In the genomic region with DNA sequence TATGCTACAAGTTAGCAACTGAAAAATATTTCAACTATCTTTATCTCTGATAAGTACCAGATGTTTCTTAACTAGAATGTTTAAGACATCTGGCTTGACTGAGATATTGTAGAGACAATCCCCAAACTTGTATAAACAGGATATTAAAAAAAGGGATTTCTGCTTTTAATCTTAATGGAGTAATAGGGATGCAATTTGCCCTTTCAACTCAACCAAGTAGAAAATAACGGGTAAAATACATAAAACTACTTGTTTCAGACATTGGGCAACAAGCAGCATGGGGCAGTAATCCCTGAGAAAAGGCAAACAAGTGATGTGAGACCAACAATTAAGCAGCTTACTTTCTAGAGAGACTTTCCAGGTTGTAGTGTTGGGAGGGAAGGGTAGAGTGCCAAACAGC, we compare ENCODE assay signal across 20 cellular contexts. TPM values are rescaled to one million over a fixed set of nuclear protein-coding genes. Genes with fewer than 3 reads are reported as not detected.
A peak's percentile ranks its signal among the peaks of the same experiment; 100 is the strongest.
DNase-seq lines count a peak whose midpoint lies in the region; ATAC-seq and TF ChIP-seq lines count a peak whose summit lies in the region.
"Had no signal": no experiment of that assay in that cellular context is flagged by ENCODE, and none has a peak within 500 bp of the region (broad histone marks: within the 10 kb centered on the region; RNA-seq: fewer than 3 reads in every experiment).

No MANE protein-coding gene starts in this region.

- in situ Hi-C loops in KBM-7 (cut with MboI; ENCODE audit: low pct_unique_long_range_greater_than_20kb, low sequenced_read_pairs) = no loop called here

- intact Hi-C loops in left cardiac atrium (cut with DNase I) = no loop called here

- ATAC-seq in HG02840 (IDR thresholded peaks at IDR 0.05; ENCODE audit: low FRiP score, unreplicated experiment) = no peak
- ATAC-seq in GM19328 (IDR thresholded peaks at IDR 0.05; ENCODE audit: unreplicated experiment) = no peak
- no peak for ATAC-seq in left cardiac atrium
- ATAC-seq: A549 had no signal

- TF ChIP-seq CTCF in AG10803 (conservative IDR thresholded peaks at IDR 0.05; ENCODE audit: low read length) = no peak
- no peak for TF ChIP-seq CTCF in HFF-Myc (IDR thresholded peaks at IDR 0.05; ENCODE audit: low read depth, low read length, missing control alignments)
- TF ChIP-seq CTCF in fibroblast of the aortic adventitia (IDR thresholded peaks at IDR 0.05; ENCODE audit: insufficient read depth, low read length) = no peak

- peak; percentile 73 for DNase-seq in AG10803 (ENCODE audit: low read depth)
- DNase-seq in HFF-Myc (ENCODE audit: extremely low read depth, low read depth) = peak; percentile 43
- DNase-seq in dedifferentiated amniotic fluid mesenchymal stem cell (ENCODE audit: extremely low spot score) = peak; percentile 21
- peak; percentile 85 for DNase-seq in fibroblast of the aortic adventitia (ENCODE audit: low read depth)
- DNase-seq in KBM-7 = no peak
- no peak for DNase-seq in left cardiac atrium
- DNase-seq: Caco-2; CD4-positive, CD25-positive, alpha-beta regulatory T cell; DMS153; GOT3; MV-4-11; NCI-H1417; NCI-H2029; NCI-H2171; NCI-H446; OCI-M1; SJCRH30 had no signal

- H3K4me3 ChIP-seq in AG10803 (ENCODE audit: low read length) (no peak overlapping the region), HFF-Myc (replicated peaks; ENCODE audit: low read depth, low read length) (no peak overlapping the region), fibroblast of the aortic adventitia (ENCODE audit: low read depth, low read length) (no peak overlapping the region)
- H3K4me3 ChIP-seq: A549, SJCRH30 had no signal

RNA-seq across cellular contexts. Expression of a gene that starts 9.4 kb away (rescaled TPM):
- 13.0 and 21.8 TPM in 2 replicates for total RNA-seq in fibroblast of the aortic adventitia (ENCODE audit: low replicate concordance)
- total RNA-seq in left cardiac atrium = 1 to 10 TPM; 3.4 to 3.8 TPM
- total RNA-seq: Caco-2; CD4-positive, CD25-positive, alpha-beta regulatory T cell had no signal

RNA-seq across cellular contexts. Expression of a gene that starts 35.0 kb away (rescaled TPM):
- not detected in 2 replicates for total RNA-seq in fibroblast of the aortic adventitia (ENCODE audit: low replicate concordance)
- total RNA-seq in left cardiac atrium = not detected
- total RNA-seq: Caco-2; CD4-positive, CD25-positive, alpha-beta regulatory T cell; SJCRH30 had no signal

Comparison
In these comparisons a context has a peak if more than half of its experiments do, and no peak if none do; other contexts are left out.
1. DNase-seq: peak in AG10803 (single experiment), HFF-Myc (single experiment), dedifferentiated amniotic fluid mesenchymal stem cell (single experiment) and fibroblast of the aortic adventitia (single experiment); none in KBM-7 (single experiment) and left cardiac atrium (single experiment).